Comparison of ENCODE assay signal across 20 cellular contexts in genomic region chr1:192654120-192654519, GRCh38. TPM values are rescaled to one million over a fixed set of nuclear protein-coding genes. Genes with fewer than 3 reads are reported as not detected.
A peak's percentile ranks its signal among the peaks of the same experiment; 100 is the strongest.
DNase-seq lines count a peak whose midpoint lies in the region; FAIRE-seq and TF ChIP-seq lines count a peak whose summit lies in the region.
"Had no signal": no experiment of that assay in that cellular context is flagged by ENCODE, and none has a peak within 500 bp of the region (broad histone marks: within the 10 kb centered on the region; RNA-seq: fewer than 3 reads in every experiment).

No MANE protein-coding gene starts in this region.

- no peak overlapping the region for H3K27ac Mint-ChIP-seq in astrocyte (ENCODE audit: unreplicated experiment)
- H3K27ac Mint-ChIP-seq: CD4-positive, alpha-beta T cell had no signal

- H3K27me3 Mint-ChIP-seq in astrocyte (ENCODE audit: low read depth, unreplicated experiment): no peaks in the 10 kb centered on the region
- H3K27me3 Mint-ChIP-seq: CD4-positive, alpha-beta T cell had no signal

- H3K36me3 ChIP-seq in GM23248 (ENCODE audit: low read depth) (no peaks in the 10 kb centered on the region), astrocyte (ENCODE audit: insufficient read depth, low read length) (no peaks in the 10 kb centered on the region), neural cell (ENCODE audit: insufficient read depth, low read length) (no peaks in the 10 kb centered on the region)

- H3K27ac ChIP-seq in GM23248 (no peak overlapping the region), astrocyte (ENCODE audit: low read depth, low read length) (peak overlapping the region; percentile 25), neural cell (ENCODE audit: low read length) (peak overlapping the region; percentile 90)
- H3K27ac ChIP-seq: C4-2B, HL-60 had no signal

- H3K79me2 ChIP-seq in GM23248 (ENCODE audit: insufficient read depth): no peaks in the 10 kb centered on the region
- no peaks in the 10 kb centered on the region for H3K79me2 ChIP-seq in astrocyte (ENCODE audit: insufficient read depth, low read length)
- no peaks in the 10 kb centered on the region for H3K79me2 ChIP-seq in neural cell (replicated peaks; ENCODE audit: insufficient read depth, low read length)

- no peaks in the 10 kb centered on the region for H3K36me3 Mint-ChIP-seq in astrocyte (ENCODE audit: low read depth, unreplicated experiment)

- FAIRE-seq in A204.1 (lab: Jason Lieb, UNC): peak; percentile 47
- FAIRE-seq in astrocyte (lab: Jason Lieb, UNC): no peak
- FAIRE-seq: G401.6, GM12891, GM19239 had no signal

- H3K4me3 Mint-ChIP-seq in astrocyte (ENCODE audit: unreplicated experiment): no peak overlapping the region
- H3K4me3 Mint-ChIP-seq: CD4-positive, alpha-beta T cell had no signal

- no peak for TF ChIP-seq EP300 in neural cell (conservative IDR thresholded peaks at IDR 0.05; ENCODE audit: poor library complexity, severe bottlenecking)

- H3K9ac ChIP-seq in GM23248 (no peak overlapping the region), astrocyte (ENCODE audit: low read length) (no peak overlapping the region), neural cell (ENCODE audit: low read length) (peak overlapping the region; percentile 17)

- no peaks in the 10 kb centered on the region for H3K9me3 Mint-ChIP-seq in astrocyte (ENCODE audit: unreplicated experiment)
- H3K9me3 Mint-ChIP-seq: CD4-positive, alpha-beta T cell had no signal

- DNase-seq in GM23248: no peak
- no peak for DNase-seq in astrocyte (ENCODE audit: low read depth)
- no peak for DNase-seq in NCI-H526 (lab: John Stamatoyannopoulos, UW)
- DNase-seq in NCI-H69 (lab: John Stamatoyannopoulos, UW): no peak
- no peak for DNase-seq in NCI-H446 treated with DMSO at 0.1 percent for 48 hours (lab: John Stamatoyannopoulos, UW)
- DNase-seq in SW 1271 (lab: John Stamatoyannopoulos, UW): no peak
- DNase-seq: AML-193; Caco-2; CD4-positive, alpha-beta T cell had no signal

- H4K20me1 ChIP-seq in GM23248 (ENCODE audit: insufficient read depth) (no peaks in the 10 kb centered on the region), astrocyte (ENCODE audit: insufficient read depth, low read length) (no peaks in the 10 kb centered on the region), neural cell (ENCODE audit: insufficient read depth) (no peaks in the 10 kb centered on the region)

- H3K4me1 Mint-ChIP-seq in astrocyte (ENCODE audit: low read depth, unreplicated experiment): peaks cover 13% of the 10 kb centered on the region

- TF ChIP-seq CTCF in astrocyte (IDR thresholded peaks at IDR 0.05; ENCODE audit: insufficient read depth, low read depth, low read length): no peak
- TF ChIP-seq CTCF in neural cell (IDR thresholded peaks at IDR 0.05; ENCODE audit: poor library complexity, severe bottlenecking): no peak

- H3K27me3 ChIP-seq in GM23248 (replicated peaks; ENCODE audit: insufficient read depth) (no peaks in the 10 kb centered on the region), astrocyte (ENCODE audit: insufficient read depth, low read length) (no peaks in the 10 kb centered on the region), neural cell (ENCODE audit: insufficient read depth, low read depth, low read length) (no peaks in the 10 kb centered on the region)

- H3K9me2 ChIP-seq in GM23248 (ENCODE audit: insufficient read depth) (no peaks in the 10 kb centered on the region), neural cell (ENCODE audit: insufficient read depth, low read length) (no peaks in the 10 kb centered on the region)

- H2AFZ ChIP-seq in GM23248 (no peak overlapping the region), astrocyte (ENCODE audit: low read depth, low read length) (no peak overlapping the region), neural cell (ENCODE audit: low read depth, low read length) (no peak overlapping the region)

- H3K9me3 ChIP-seq in GM23248 (ENCODE audit: low read depth) (no peaks in the 10 kb centered on the region), astrocyte (ENCODE audit: insufficient read depth, low read depth, low read length) (no peaks in the 10 kb centered on the region), neural cell (ENCODE audit: low read length) (no peaks in the 10 kb centered on the region)
- H3K9me3 ChIP-seq: Caco-2 had no signal

- H3K4me3 ChIP-seq in GM23248 (no peak overlapping the region), astrocyte (ENCODE audit: insufficient read depth, low read depth, low read length) (no peak overlapping the region), neural cell (ENCODE audit: low read length) (no peak overlapping the region)

- TF ChIP-seq RAD21 in neural cell (conservative IDR thresholded peaks at IDR 0.05): no peak

- H3K4me2 ChIP-seq in GM23248 (ENCODE audit: unreplicated experiment): peak overlapping the region; percentile 36
- peak overlapping the region; percentile 13 for H3K4me2 ChIP-seq in astrocyte (ENCODE audit: low read length)
- no peak overlapping the region for H3K4me2 ChIP-seq in neural cell (ENCODE audit: low read length)

- H3K4me1 ChIP-seq in GM23248 (ENCODE audit: insufficient read depth) (peaks cover 9% of the 10 kb centered on the region), astrocyte (ENCODE audit: insufficient read depth, low read length) (peaks cover 3% of the 10 kb centered on the region)
- H3K4me1 ChIP-seq: Caco-2 had no signal

- H3F3A ChIP-seq in GM23248 (ENCODE audit: insufficient read depth) (peaks cover 11% of the 10 kb centered on the region; the same call in 1 of the 2 replicates), neural cell (ENCODE audit: insufficient read depth, low read length, poor library complexity, severe bottlenecking) (no peaks in the 10 kb centered on the region)

- in situ Hi-C loops in GM23248 (cut with MboI): no loop called here

TF ChIP-seq in neural cell, 6 proteins besides CTCF, POLR2A, EP300 and RAD21:
- TF ChIP-seq TAF1 (IDR thresholded peaks at IDR 0.05; ENCODE audit: low read depth): no peak

RNA-seq across cellular contexts. Expression of gene RGS13, which starts 18.2 kb away (rescaled TPM):
- total RNA-seq in GM23248 (2014; rRNA removed; shearing (Covaris generic)): not detected in 2 replicates
- polyA plus RNA-seq in GM23248 (2016; fragmentation: Nextera tagmentation; extraction: Ambion mirVana) (not detected in 2 replicates), neural cell (not detected in 2 replicates)
- not detected in 2 replicates for total RNA-seq in astrocyte
- polyA minus RNA-seq in neural cell: not detected in 2 replicates
- total RNA-seq: A172, Caco-2, H4, HT1080 had no signal
- polyA plus RNA-seq: BJ had no signal
